25 cellular contexts compared by ENCODE assay signal in the genomic region with DNA sequence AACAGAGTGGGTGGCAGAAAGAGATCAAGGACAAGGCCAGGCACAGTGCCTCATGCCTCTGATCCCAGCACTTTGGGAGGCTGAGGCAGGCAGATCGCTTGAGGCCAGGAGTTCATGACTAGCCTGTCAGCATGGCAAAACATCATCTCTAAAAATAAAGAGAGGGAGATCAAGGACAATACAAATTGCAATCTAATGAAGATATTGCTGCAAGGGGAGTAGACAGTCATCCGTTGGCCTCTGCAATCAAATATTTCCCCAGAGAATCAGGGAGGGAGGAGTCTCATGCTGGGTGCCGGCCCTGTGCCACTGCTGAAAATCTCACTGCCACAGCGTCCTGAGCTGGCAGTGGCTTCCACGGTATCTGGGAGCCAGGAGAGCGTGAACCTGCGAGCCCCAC. TPM values are rescaled to one million over a fixed set of nuclear protein-coding genes. Genes with fewer than 3 reads are reported as not detected.
DNase-seq lines count a peak whose midpoint lies in the region; ATAC-seq and TF ChIP-seq lines count a peak whose summit lies in the region.
"Had no signal": no experiment of that assay in that cellular context is flagged by ENCODE, and none has a peak within 500 bp of the region (broad histone marks: within the 10 kb centered on the region; RNA-seq: fewer than 3 reads in every experiment).

No MANE protein-coding gene starts in this region.

- H4K20me1 ChIP-seq in BLaER1: no peaks in the 10 kb centered on the region
- no peaks in the 10 kb centered on the region for H4K20me1 ChIP-seq in smooth muscle cell (ENCODE audit: low read depth)

- H3K4me1 ChIP-seq in BLaER1 (peaks cover 32% of the 10 kb centered on the region), psoas muscle (peaks cover 6% of the 10 kb centered on the region), smooth muscle cell (ENCODE audit: low read depth) (no peaks in the 10 kb centered on the region)
- H3K4me1 ChIP-seq: BE2C had no signal

- no peak overlapping the region for H3K9ac ChIP-seq in BLaER1
- H3K9ac ChIP-seq in smooth muscle cell (ENCODE audit: low read depth): no peak overlapping the region

- H3K4me3 Mint-ChIP-seq in activated T-helper 17 cell treated with anti-CD3 and anti-CD28 coated beads, Interleukin-2, amount 50 U/mL, for 72 hours: no peak overlapping the region
- no peak overlapping the region for H3K4me3 Mint-ChIP-seq in mesothelial cell of epicardium
- H3K4me3 Mint-ChIP-seq: CD4-positive, CD25-positive, alpha-beta regulatory T cell had no signal

- H3K79me2 ChIP-seq in smooth muscle cell (ENCODE audit: low read depth): no peaks in the 10 kb centered on the region

- DNase-seq in NCI-H1436 (lab: John Stamatoyannopoulos, UW) (peak; percentile 8), NCI-H1436 treated with DMSO at 0.1 percent for 48 hours (lab: John Stamatoyannopoulos, UW) (no peak), psoas muscle (peak; percentile 42 to 60), SKM-1 treated with dmso at 0.1 percent for 144 hours (lab: John Stamatoyannopoulos, UW; ENCODE audit: unreplicated experiment) (no peak), smooth muscle cell (lab: John Stamatoyannopoulos, UW; ENCODE audit: unreplicated experiment) (no peak), mesothelial cell of epicardium (ENCODE audit: low spot score in 2 of 2, unreplicated experiment in 2 of 2) (no peak)
- DNase-seq: BE2C; CD4-positive, CD25-positive, alpha-beta regulatory T cell; HCEC 1CT; Karpas-422; NCI-H1092 treated with DMSO at 0.1 percent for 48 hours; NCI-H2029; NCI-H446; NCI-H524 treated with DMSO at 0.1 percent for 48 hours; NCI-H82; NK-92 treated with Interleukin-12 subunit alpha and Interleukin-12 subunit beta, amount 100 ng/mL, for 24 hours; PC-9; SHP77 had no signal

- no peak overlapping the region for H3K27ac ChIP-seq in BLaER1
- peak overlapping the region; percentile 58 for H3K27ac ChIP-seq in psoas muscle
- H3K27ac ChIP-seq in smooth muscle cell (ENCODE audit: low read depth): no peak overlapping the region
- H3K27ac ChIP-seq: 22Rv1, HL-60, PC-9 had no signal

- no peaks in the 10 kb centered on the region for H3K9me3 ChIP-seq in BLaER1
- no peaks in the 10 kb centered on the region for H3K9me3 ChIP-seq in psoas muscle
- no peaks in the 10 kb centered on the region for H3K9me3 ChIP-seq in smooth muscle cell (replicated peaks; ENCODE audit: low read depth)
- H3K9me3 ChIP-seq: BE2C had no signal

- H3K4me3 ChIP-seq in BLaER1 (no peak overlapping the region), psoas muscle (no peak overlapping the region), smooth muscle cell (no peak overlapping the region)
- H3K4me3 ChIP-seq: PC-9 had no signal

- H3K27ac Mint-ChIP-seq in activated T-helper 17 cell treated with anti-CD3 and anti-CD28 coated beads, Interleukin-2, amount 50 U/mL, for 72 hours: peak overlapping the region; percentile 58
- no peak overlapping the region for H3K27ac Mint-ChIP-seq in mesothelial cell of epicardium
- H3K27ac Mint-ChIP-seq: IgD-negative memory B cell had no signal

- TF ChIP-seq CTCF in psoas muscle (IDR thresholded peaks at IDR 0.05): no peak
- no peak for TF ChIP-seq CTCF in smooth muscle cell (IDR thresholded peaks at IDR 0.05; ENCODE audit: borderline replicate concordance, insufficient read depth, poor library complexity, severe bottlenecking)
- no peak for TF ChIP-seq CTCF in mesothelial cell of epicardium (IDR thresholded peaks at IDR 0.05; ENCODE audit: unreplicated experiment)

- H3K27me3 ChIP-seq in BLaER1: no peaks in the 10 kb centered on the region
- H3K27me3 ChIP-seq in psoas muscle (ENCODE audit: insufficient read depth in 3 of 3, low read length in 2 of 3): no peaks in the 10 kb centered on the region
- H3K27me3 ChIP-seq in smooth muscle cell (ENCODE audit: low read depth): no peaks in the 10 kb centered on the region
- H3K27me3 ChIP-seq: BE2C had no signal

- no peaks in the 10 kb centered on the region for H3K36me3 Mint-ChIP-seq in activated T-helper 17 cell treated with anti-CD3 and anti-CD28 coated beads, Interleukin-2, amount 50 U/mL, for 72 hours (ENCODE audit: low read depth)
- no peaks in the 10 kb centered on the region for H3K36me3 Mint-ChIP-seq in mesothelial cell of epicardium
- H3K36me3 Mint-ChIP-seq: CD4-positive, CD25-positive, alpha-beta regulatory T cell had no signal

- intact Hi-C loops in psoas muscle (cut with DNase I): no loop called here

- H3K4me2 ChIP-seq in BLaER1 (peak overlapping the region; percentile 45), smooth muscle cell (no peak overlapping the region)
- H3K4me2 ChIP-seq: PC-9 had no signal

- no peaks in the 10 kb centered on the region for H3K4me1 Mint-ChIP-seq in activated T-helper 17 cell treated with anti-CD3 and anti-CD28 coated beads, Interleukin-2, amount 50 U/mL, for 72 hours
- H3K4me1 Mint-ChIP-seq in mesothelial cell of epicardium: peaks cover 12% of the 10 kb centered on the region

- 41 to 47% (median 43%) methylated on average over 7 of the region's 7 CpGs for WGBS in psoas muscle, 3 donors
- WGBS in smooth muscle cell (ENCODE audit: low lambda C conversion rate): 85% methylated on average over 7 of the region's 7 CpGs

- no peak for ATAC-seq in activated T-helper 17 cell treated with anti-CD3 and anti-CD28 coated beads, Interleukin-2, amount 50 U/mL, for 72 hours (replicated peaks)
- ATAC-seq in psoas muscle: peak; percentile 80 to 88 (median 86)

- H3K27me3 Mint-ChIP-seq in activated T-helper 17 cell treated with anti-CD3 and anti-CD28 coated beads, Interleukin-2, amount 50 U/mL, for 72 hours: peaks cover 12% of the 10 kb centered on the region
- H3K27me3 Mint-ChIP-seq in mesothelial cell of epicardium (ENCODE audit: low read depth): peaks cover 18% of the 10 kb centered on the region
- H3K27me3 Mint-ChIP-seq: IgD-negative memory B cell had no signal

- no peaks in the 10 kb centered on the region for H3F3A ChIP-seq in smooth muscle cell (ENCODE audit: low read depth)

- H3K36me3 ChIP-seq in BLaER1: no peaks in the 10 kb centered on the region
- H3K36me3 ChIP-seq in psoas muscle (ENCODE audit: insufficient read depth in 1 of 2, low read depth in 1 of 2): no peaks in the 10 kb centered on the region
- no peaks in the 10 kb centered on the region for H3K36me3 ChIP-seq in smooth muscle cell (ENCODE audit: low read depth)
- H3K36me3 ChIP-seq: BE2C had no signal

- no peak overlapping the region for H2AFZ ChIP-seq in smooth muscle cell (ENCODE audit: low read depth)
- H2AFZ ChIP-seq: PC-9 had no signal

- no peaks in the 10 kb centered on the region for H3K9me3 Mint-ChIP-seq in activated T-helper 17 cell treated with anti-CD3 and anti-CD28 coated beads, Interleukin-2, amount 50 U/mL, for 72 hours
- no peaks in the 10 kb centered on the region for H3K9me3 Mint-ChIP-seq in mesothelial cell of epicardium
- H3K9me3 Mint-ChIP-seq: IgD-negative memory B cell had no signal

RNA-seq across cellular contexts. Expression of a gene that starts 19.4 kb away (rescaled TPM):
- total RNA-seq in activated T-helper 17 cell treated with anti-CD3 and anti-CD28 coated beads, Interleukin-2, amount 50 U/mL, for 72 hours: 10 to 100 TPM in 1 of 2 donors, 1 to 10 TPM in 1; 8.5 to 13.6 TPM
- total RNA-seq in psoas muscle (1 to 10 TPM; 2.9 to 3.7 (median 3.3) TPM), smooth muscle cell (3.4 and 6.4 TPM in 2 replicates), mesothelial cell of epicardium (11.1 to 11.8 TPM (median 11.8 TPM) in 3 replicates)
- polyA plus RNA-seq in psoas muscle (1 to 10 TPM in 1 of 3 donors, under 1 TPM in 2; 0.93 to 1.8 (median 0.97) TPM), smooth muscle cell (7.5 and 8.5 TPM in 2 replicates)

RNA-seq across cellular contexts. Expression of a gene that starts 55.7 kb away (rescaled TPM):
- total RNA-seq in activated T-helper 17 cell treated with anti-CD3 and anti-CD28 coated beads, Interleukin-2, amount 50 U/mL, for 72 hours: under 1 TPM in 1 of 2 donors, not detected in 1; 0.08 TPM
- total RNA-seq in psoas muscle: under 1 TPM; 0.28 to 0.80 (median 0.64) TPM
- polyA plus RNA-seq in psoas muscle: under 1 TPM; 0.03 to 0.14 (median 0.09) TPM
- 0.09 TPM in 1 of 2 replicates, not detected in the other for total RNA-seq in smooth muscle cell
- 0.15 and 0.54 TPM in 2 replicates for polyA plus RNA-seq in smooth muscle cell
- total RNA-seq in mesothelial cell of epicardium: 1.0 to 1.1 TPM (median 1.1 TPM) in 3 replicates
- total RNA-seq: PC-9, RPMI7951 had no signal
- polyA plus RNA-seq: IgD-negative memory B cell had no signal

RNA-seq across cellular contexts. Expression of a gene that starts 57.4 kb away (rescaled TPM):
- total RNA-seq in activated T-helper 17 cell treated with anti-CD3 and anti-CD28 coated beads, Interleukin-2, amount 50 U/mL, for 72 hours: not detected
- not detected for total RNA-seq in psoas muscle
- not detected for polyA plus RNA-seq in psoas muscle
- not detected in 2 replicates for total RNA-seq in smooth muscle cell
- polyA plus RNA-seq in smooth muscle cell: not detected in 2 replicates
- total RNA-seq in mesothelial cell of epicardium: not detected in 3 replicates
- total RNA-seq: CD4-positive, CD25-positive, alpha-beta regulatory T cell; PC-9; RPMI7951; SK-MEL-5 had no signal
- polyA plus RNA-seq: CD4-positive, CD25-positive, alpha-beta regulatory T cell; IgD-negative memory B cell had no signal

Comparison
In these comparisons a context has a peak if more than half of its experiments do, and no peak if none do; other contexts are left out.
1. DNase-seq: peak in NCI-H1436 (single experiment) and psoas muscle (2 of 2); none in NCI-H1436 treated with DMSO at 0.1 percent for 48 hours (single experiment), SKM-1 treated with dmso at 0.1 percent for 144 hours (single experiment), smooth muscle cell (single experiment) and mesothelial cell of epicardium (0 of 2).